In the genomic region with DNA sequence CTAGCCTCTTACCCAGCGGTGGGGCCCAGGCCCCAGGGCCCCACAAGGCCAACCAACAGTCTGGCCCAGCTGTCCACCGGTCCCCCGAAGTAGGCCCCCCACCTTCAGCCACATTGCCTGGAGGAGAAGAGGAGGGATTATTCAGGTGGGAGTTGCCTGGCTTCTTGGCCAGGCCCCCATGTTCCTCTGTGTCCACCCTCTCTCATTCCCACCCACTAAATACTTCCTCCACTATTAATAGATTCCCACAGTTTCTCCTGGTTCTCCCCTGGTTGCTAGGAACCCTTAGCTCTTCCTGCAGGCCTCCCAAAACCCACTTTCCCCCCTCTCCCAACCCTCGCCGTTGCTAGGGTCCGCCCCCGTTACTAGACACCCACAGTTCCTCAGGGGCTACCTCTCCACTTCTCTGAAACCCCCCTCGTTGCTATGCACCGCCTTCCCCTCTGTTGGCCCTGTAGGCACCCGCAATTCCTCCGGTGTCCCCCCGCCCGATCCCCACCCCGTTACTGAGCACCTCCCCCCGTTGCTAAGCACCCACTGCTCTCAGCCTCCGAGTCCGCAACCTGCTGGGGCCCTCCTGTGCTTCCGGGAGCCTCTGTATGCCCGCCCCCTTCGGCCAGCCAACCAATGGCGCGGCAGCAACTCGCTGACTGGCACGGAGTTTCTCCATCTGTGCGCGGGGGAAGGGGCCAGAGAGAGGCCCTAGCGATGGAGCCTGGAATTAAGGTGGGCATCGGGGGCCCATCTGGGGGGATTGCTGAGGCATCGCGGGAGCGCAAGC, we compare ENCODE assay signal across 8 cellular contexts. TPM values are rescaled to one million over a fixed set of nuclear protein-coding genes. Genes with fewer than 3 reads are reported as not detected.
A peak's percentile ranks its signal among the peaks of the same experiment; 100 is the strongest.
DNase-seq lines count a peak whose midpoint lies in the region; TF ChIP-seq lines count a peak whose summit lies in the region.

No MANE protein-coding gene starts in this region.

- peaks cover 17% of the 10 kb centered on the region for H3K4me1 Mint-ChIP-seq in nephron

- H3K4me3 ChIP-seq in GM23248, result peak overlapping the region; percentile 74
- H3K4me3 ChIP-seq in fibroblast of pulmonary artery (replicated peaks; ENCODE audit: low read depth, low read length), result peak overlapping the region; percentile 60

- H3K27ac ChIP-seq in GM23248, result peak overlapping the region; percentile 100

- in situ Hi-C loops in GM23248 (cut with MboI), result no loop called here

- H4K20me1 ChIP-seq in GM23248 (ENCODE audit: insufficient read depth), result no peaks in the 10 kb centered on the region

- H3K36me3 Mint-ChIP-seq in nephron (ENCODE audit: low read depth), result peaks cover 27% of the 10 kb centered on the region

- H3K27ac Mint-ChIP-seq in nephron, result peak overlapping the region; percentile 97 to 99 (median 99)

- 5 to 9% methylated on average over 11 to 31 of the region's 31 CpGs for WGBS in GM23248 (ENCODE audit: low coverage in 1 of 2, low lambda C conversion rate in 2 of 2, missing lambda C conversion rate in 2 of 2), 2 experiments

- H3K27me3 ChIP-seq in GM23248 (replicated peaks; ENCODE audit: insufficient read depth), result no peaks in the 10 kb centered on the region

- peaks cover 31% of the 10 kb centered on the region for H3K79me2 ChIP-seq in GM23248 (ENCODE audit: insufficient read depth)

- H3K4me1 ChIP-seq in GM23248 (ENCODE audit: insufficient read depth), result peaks cover 5% of the 10 kb centered on the region; the same call in 1 of the 2 replicates

- peak overlapping the region; percentile 96 for H3K9ac ChIP-seq in GM23248

- no peaks in the 10 kb centered on the region for H3K9me3 ChIP-seq in GM23248 (ENCODE audit: low read depth)

- TF ChIP-seq CTCF in fibroblast of pulmonary artery (IDR thresholded peaks at IDR 0.05; ENCODE audit: low read length, missing control alignments) (no peak), nephron (IDR thresholded peaks at IDR 0.05; ENCODE audit: unreplicated experiment in 3 of 3) (no peak)

- DNase-seq in DMS79 (lab: John Stamatoyannopoulos, UW) (peak; percentile 93), GM23248 (peak; percentile 96), LoVo (ENCODE audit: low spot score) (peak; percentile 92), RPMI8226 (peak; percentile 88), fibroblast of pulmonary artery (ENCODE audit: low read depth) (peak; percentile 94)
- peak; percentile 91 for DNase-seq in activated effector memory CD4-positive, alpha-beta T cell treated with Interleukin-2 at 50 U/mL for 16 hours
- peak; percentile 86 to 93 (median 92) for DNase-seq in stimulated activated naive CD4-positive, alpha-beta T cell (lab: John Stamatoyannopoulos, UW)

- peak overlapping the region; percentile 60 for H2AFZ ChIP-seq in GM23248

- no peaks in the 10 kb centered on the region for H3K36me3 ChIP-seq in GM23248 (ENCODE audit: low read depth)

- H3K27me3 Mint-ChIP-seq in nephron (ENCODE audit: low read depth), result no peaks in the 10 kb centered on the region

- H3K9me3 Mint-ChIP-seq in nephron, result no peaks in the 10 kb centered on the region

- peaks cover 28% of the 10 kb centered on the region for H3F3A ChIP-seq in GM23248 (ENCODE audit: insufficient read depth)

- H3K4me3 Mint-ChIP-seq in nephron, result peak overlapping the region; percentile 83 to 87 (median 85)

- H3K9me2 ChIP-seq in GM23248 (ENCODE audit: insufficient read depth), result no peaks in the 10 kb centered on the region

- peak overlapping the region; percentile 82 for H3K4me2 ChIP-seq in GM23248 (ENCODE audit: unreplicated experiment)

RNA-seq across cellular contexts. Expression of gene COQ8B, which starts 2.0 kb away (rescaled TPM):
- total RNA-seq in GM23248 (2014; rRNA removed; shearing (Covaris generic)), result 28.6 and 43.4 TPM in 2 replicates
- 13.4 and 15.2 TPM in 2 replicates for polyA plus RNA-seq in GM23248 (2016; fragmentation: Nextera tagmentation; extraction: Ambion mirVana)

RNA-seq across cellular contexts. Expression of gene ITPKC, which starts 2.2 kb away (rescaled TPM):
- 19.9 and 24.7 TPM in 2 replicates for total RNA-seq in GM23248 (2014; rRNA removed; shearing (Covaris generic))
- 8.5 and 10.4 TPM in 2 replicates for polyA plus RNA-seq in GM23248 (2016; fragmentation: Nextera tagmentation; extraction: Ambion mirVana)

RNA-seq across cellular contexts. Expression of gene NUMBL, which starts 24.3 kb away (rescaled TPM):
- total RNA-seq in GM23248 (2014; rRNA removed; shearing (Covaris generic)), result 33.4 and 49.7 TPM in 2 replicates
- 30.8 and 35.1 TPM in 2 replicates for polyA plus RNA-seq in GM23248 (2016; fragmentation: Nextera tagmentation; extraction: Ambion mirVana)

RNA-seq across cellular contexts. Expression of gene ACTMAP, which starts 35.6 kb away (rescaled TPM):
- 0.38 and 2.5 TPM in 2 replicates for total RNA-seq in GM23248 (2014; rRNA removed; shearing (Covaris generic))
- polyA plus RNA-seq in GM23248 (2016; fragmentation: Nextera tagmentation; extraction: Ambion mirVana), result 5.6 and 7.3 TPM in 2 replicates

RNA-seq across cellular contexts. Expression of gene SNRPA, which starts 36.3 kb away (rescaled TPM):
- 30.6 and 35.3 TPM in 2 replicates for total RNA-seq in GM23248 (2014; rRNA removed; shearing (Covaris generic))
- polyA plus RNA-seq in GM23248 (2016; fragmentation: Nextera tagmentation; extraction: Ambion mirVana), result 50.1 and 58.5 TPM in 2 replicates

Comparison
In these comparisons a context has a peak if more than half of its experiments do, and no peak if none do; other contexts are left out.
1. Peak in every context shown above with its lines: DNase-seq, H3K4me3 ChIP-seq and H3K27ac ChIP-seq.